In genomic region chr3:56988874-56989433, GRCh38 we compare ENCODE assay signal across 8 cellular contexts.
DNase-seq lines count a peak whose midpoint lies in the region; ATAC-seq, FAIRE-seq and TF ChIP-seq lines count a peak whose summit lies in the region.

No MANE protein-coding gene starts in this region.

- H3F3A ChIP-seq in neural cell (ENCODE audit: insufficient read depth, low read length, poor library complexity, severe bottlenecking), result no peaks in the 10 kb centered on the region

- H3K27ac ChIP-seq in neural cell (ENCODE audit: low read length), result no peak overlapping the region
- peak overlapping the region in 2 of 5 donors; percentile 57 for H3K27ac ChIP-seq in stomach

- H3K4me3 ChIP-seq in neural cell (ENCODE audit: low read length) (no peak overlapping the region), stomach (no peak overlapping the region)

- H3K36me3 ChIP-seq in neural cell (ENCODE audit: insufficient read depth, low read length), result no peaks in the 10 kb centered on the region
- H3K36me3 ChIP-seq in stomach, result no peaks in the 10 kb centered on the region

- H3K79me2 ChIP-seq in neural cell (replicated peaks; ENCODE audit: insufficient read depth, low read length), result no peaks in the 10 kb centered on the region

- TF ChIP-seq CTCF in neural cell (IDR thresholded peaks at IDR 0.05; ENCODE audit: poor library complexity, severe bottlenecking), result peak; percentile 92
- TF ChIP-seq CTCF in stomach (IDR thresholded peaks at IDR 0.05), result peak in 5 of 7 experiments; percentile 38 to 81 (median 76)

- no peaks in the 10 kb centered on the region for H3K9me3 ChIP-seq in neural cell (ENCODE audit: low read length)
- no peaks in the 10 kb centered on the region for H3K9me3 ChIP-seq in stomach

- H3K27me3 ChIP-seq in neural cell (ENCODE audit: insufficient read depth, low read depth, low read length) (no peaks in the 10 kb centered on the region), stomach (no peaks in the 10 kb centered on the region)

- ATAC-seq in HG03045 (IDR thresholded peaks at IDR 0.05; ENCODE audit: unreplicated experiment), result no peak

- H3K4me2 ChIP-seq in neural cell (ENCODE audit: low read length), result no peak overlapping the region

- H2AFZ ChIP-seq in neural cell (ENCODE audit: low read depth, low read length), result no peak overlapping the region

- WGBS in stomach, 5 donors, result 10 to 16% (median 13%) methylated on average over 11 of the region's 11 CpGs

- H4K20me1 ChIP-seq in neural cell (ENCODE audit: insufficient read depth), result no peaks in the 10 kb centered on the region

- FAIRE-seq in RCC 7860 (lab: Jason Lieb, UNC), result no peak

- peak; percentile 95 for TF ChIP-seq RAD21 in neural cell (conservative IDR thresholded peaks at IDR 0.05)

- DNase-seq in DMS114 treated with DMSO at 0.1 percent for 48 hours (lab: John Stamatoyannopoulos, UW; ENCODE audit: unreplicated experiment) (peak; percentile 53), KG1 (lab: John Stamatoyannopoulos, UW) (peak; percentile 64), RCC 7860 (ENCODE audit: low spot score) (peak; percentile 40), fibroblast of peridontal ligament (ENCODE audit: extremely low read depth) (peak; percentile 86), stomach (peak; percentile 82)
- peak; percentile 73 to 75 for DNase-seq in activated T-cell treated with anti-CD3 and anti-CD28 coated beads, Interleukin-2, amount 50 U/mL, for 48 hours

- no peak overlapping the region for H3K9ac ChIP-seq in neural cell (ENCODE audit: low read length)

- peaks cover 15 to 71% (median 57%) of the 10 kb centered on the region in 4 donors for H3K4me1 ChIP-seq in stomach

- TF ChIP-seq POLR2A in stomach (IDR thresholded peaks at IDR 0.05), result no peak

- intact Hi-C loops in stomach (cut with DNase I; ENCODE audit: low total_unique reads), result loop anchor here (5.0 to 10.0 kb wide), 3 partner anchors 64 to 287 kb away; partner anchors contain the start of gene ARHGEF3

- TF ChIP-seq EP300 in neural cell (conservative IDR thresholded peaks at IDR 0.05; ENCODE audit: poor library complexity, severe bottlenecking) (no peak), stomach (IDR thresholded peaks at IDR 0.05) (no peak)

- H3K9me2 ChIP-seq in neural cell (ENCODE audit: insufficient read depth, low read length), result no peaks in the 10 kb centered on the region

TF ChIP-seq in neural cell, 6 proteins besides CTCF, POLR2A, EP300 and RAD21:
- peak; percentile 98 for TF ChIP-seq SMC3 (conservative IDR thresholded peaks at IDR 0.05; ENCODE audit: poor library complexity)
- TF ChIP-seq, protein P1, sequence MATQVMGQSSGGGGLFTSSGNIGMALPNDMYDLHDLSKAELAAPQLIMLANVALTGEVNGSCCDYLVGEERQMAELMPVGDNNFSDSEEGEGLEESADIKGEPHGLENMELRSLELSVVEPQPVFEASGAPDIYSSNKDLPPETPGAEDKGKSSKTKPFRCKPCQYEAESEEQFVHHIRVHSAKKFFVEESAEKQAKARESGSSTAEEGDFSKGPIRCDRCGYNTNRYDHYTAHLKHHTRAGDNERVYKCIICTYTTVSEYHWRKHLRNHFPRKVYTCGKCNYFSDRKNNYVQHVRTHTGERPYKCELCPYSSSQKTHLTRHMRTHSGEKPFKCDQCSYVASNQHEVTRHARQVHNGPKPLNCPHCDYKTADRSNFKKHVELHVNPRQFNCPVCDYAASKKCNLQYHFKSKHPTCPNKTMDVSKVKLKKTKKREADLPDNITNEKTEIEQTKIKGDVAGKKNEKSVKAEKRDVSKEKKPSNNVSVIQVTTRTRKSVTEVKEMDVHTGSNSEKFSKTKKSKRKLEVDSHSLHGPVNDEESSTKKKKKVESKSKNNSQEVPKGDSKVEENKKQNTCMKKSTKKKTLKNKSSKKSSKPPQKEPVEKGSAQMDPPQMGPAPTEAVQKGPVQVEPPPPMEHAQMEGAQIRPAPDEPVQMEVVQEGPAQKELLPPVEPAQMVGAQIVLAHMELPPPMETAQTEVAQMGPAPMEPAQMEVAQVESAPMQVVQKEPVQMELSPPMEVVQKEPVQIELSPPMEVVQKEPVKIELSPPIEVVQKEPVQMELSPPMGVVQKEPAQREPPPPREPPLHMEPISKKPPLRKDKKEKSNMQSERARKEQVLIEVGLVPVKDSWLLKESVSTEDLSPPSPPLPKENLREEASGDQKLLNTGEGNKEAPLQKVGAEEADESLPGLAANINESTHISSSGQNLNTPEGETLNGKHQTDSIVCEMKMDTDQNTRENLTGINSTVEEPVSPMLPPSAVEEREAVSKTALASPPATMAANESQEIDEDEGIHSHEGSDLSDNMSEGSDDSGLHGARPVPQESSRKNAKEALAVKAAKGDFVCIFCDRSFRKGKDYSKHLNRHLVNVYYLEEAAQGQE (IDR thresholded peaks at IDR 0.05; ENCODE audit: borderline replicate concordance), result no peak
- TF ChIP-seq MXI1 (conservative IDR thresholded peaks at IDR 0.05; ENCODE audit: poor library complexity, severe bottlenecking), result no peak
- TF ChIP-seq EZH2 (IDR thresholded peaks at IDR 0.05; ENCODE audit: borderline replicate concordance, insufficient read depth, low read length, poor library complexity, severe bottlenecking), result no peak
- no peak for TF ChIP-seq TAF1 (IDR thresholded peaks at IDR 0.05; ENCODE audit: low read depth)
- no peak for TF ChIP-seq POLR2AphosphoS5 (IDR thresholded peaks at IDR 0.05)
